Comparison of ENCODE assay signal across 15 cellular contexts in the genomic region with DNA sequence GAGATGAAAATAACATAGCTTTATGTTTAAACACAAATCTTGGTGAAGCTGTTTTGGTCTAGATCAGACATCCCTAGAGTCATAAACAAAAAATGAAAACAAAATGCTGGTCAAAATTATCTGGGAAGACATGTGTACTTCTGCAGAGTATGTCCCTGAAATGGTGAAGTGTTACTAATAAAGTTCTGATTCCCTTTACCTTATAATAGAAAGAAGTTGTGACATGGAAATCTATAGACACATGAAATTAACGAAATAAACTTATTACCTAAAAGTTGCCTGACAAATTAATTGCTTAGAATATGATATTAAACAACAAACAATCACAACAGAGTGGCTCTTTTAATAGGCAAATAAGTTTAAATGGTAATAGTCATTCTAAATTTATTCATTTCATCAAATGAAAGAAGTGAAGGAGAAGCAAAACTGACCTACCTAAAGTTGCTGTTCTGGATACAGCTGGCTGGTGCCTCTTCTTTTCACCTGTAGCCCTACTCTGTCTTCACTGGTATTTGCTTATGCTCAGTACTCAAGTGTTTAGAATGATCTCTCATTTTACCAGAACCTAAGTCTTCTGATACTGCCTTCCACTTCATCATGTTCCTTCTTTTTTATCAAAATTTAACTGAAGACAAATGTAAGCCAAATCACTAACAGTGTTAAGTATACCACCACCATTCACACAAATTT. TPM values are rescaled to one million over a fixed set of nuclear protein-coding genes. Genes with fewer than 3 reads are reported as not detected.
A peak's percentile ranks its signal among the peaks of the same experiment; 100 is the strongest.
DNase-seq lines count a peak whose midpoint lies in the region; ATAC-seq, FAIRE-seq and TF ChIP-seq lines count a peak whose summit lies in the region.
"Had no signal": no experiment of that assay in that cellular context is flagged by ENCODE, and none has a peak within 500 bp of the region (broad histone marks: within the 10 kb centered on the region; RNA-seq: fewer than 3 reads in every experiment).

No MANE protein-coding gene starts in this region.

- TF ChIP-seq RAD21 in K562 (CRISPR knock-in tag; conservative IDR thresholded peaks at IDR 0.05 in 1 of 2, IDR thresholded peaks at IDR 0.05 in 1 of 2), result no peak

- peak overlapping the region in 1 of 2 experiments; percentile 17; a peak in 2 of 4 replicates for H3K9ac ChIP-seq in K562 (ENCODE audit: insufficient read depth in 1 of 2, low read depth in 2 of 2, low read length in 2 of 2)

- POLR2A ChIA-PET in K562 (lab: Yijun Ruan, JAX), result interaction anchor here (0.6 to 1.6 kb wide), 4 partner anchors 12 to 536 kb away, joined by 3 to 5 read pairs (median 4); no protein-coding TSS in a partner anchor

- 23% methylated on average over 1 of the region's 1 CpG for WGBS in K562 (ENCODE audit: insufficient coverage, low coverage, missing lambda C conversion rate)

- H2AFZ ChIP-seq in K562 (ENCODE audit: low read depth, low read length), result no peak overlapping the region

- CTCF ChIA-PET in K562 (lab: Yijun Ruan, JAX; ENCODE audit: low intra/inter-chr PET ratio), result no interaction called here

- peaks cover 15 to 50% of the 10 kb centered on the region in 2 experiments; a peak in 4 of 5 replicates for H3K4me1 ChIP-seq in K562 (replicated peaks in 1 of 2; ENCODE audit: control insufficient read depth in 2 of 2, insufficient read depth in 2 of 2, low read length in 2 of 2)
- H3K4me1 ChIP-seq in neutrophil (ENCODE audit: control insufficient read depth in 1 of 2, insufficient read depth in 1 of 2, low read depth in 1 of 2, low read length in 1 of 2), result peaks cover 0 to under 1% of the 10 kb centered on the region in 2 experiments

- TF ChIP-seq CTCF in K562 (IDR thresholded peaks at IDR 0.05 in 2 of 3, conservative IDR thresholded peaks at IDR 0.05 in 1 of 3; ENCODE audit: insufficient read depth in 2 of 3, low read depth in 1 of 3, low read length in 3 of 3) (no peak), neutrophil (IDR thresholded peaks at IDR 0.05) (no peak)

- H4K20me1 ChIP-seq in K562 (replicated peaks; ENCODE audit: control insufficient read depth, insufficient read depth, low read length), result peaks cover 16% of the 10 kb centered on the region; the same call in 1 of the 2 replicates

- no peaks in the 10 kb centered on the region for H3K9me1 ChIP-seq in K562 (ENCODE audit: control insufficient read depth, insufficient read depth, low read length)

- H3K4me2 ChIP-seq in K562 (ENCODE audit: insufficient read depth, low read length), result peak overlapping the region; percentile 20; the same call in 1 of the 2 replicates

- in situ Hi-C loops in K562 (cut with MboI), result no loop called here

- intact Hi-C loops in K562 (cut with micrococcal nuclease), result no loop called here

- ATAC-seq in GM18858 (IDR thresholded peaks at IDR 0.05; ENCODE audit: unreplicated experiment), result peak; percentile 33
- peak; percentile 69 for ATAC-seq in HG02870 (IDR thresholded peaks at IDR 0.05; ENCODE audit: unreplicated experiment)
- peak; percentile 50 for ATAC-seq in K562
- ATAC-seq: upper lobe of right lung had no signal

- H3K36me3 ChIP-seq in K562 (ENCODE audit: control insufficient read depth, insufficient read depth, low read length) (peaks cover 3% of the 10 kb centered on the region; the same call in 2 of the 3 replicates), neutrophil (no peaks in the 10 kb centered on the region)
- H3K36me3 ChIP-seq: upper lobe of right lung had no signal

- peak overlapping the region; percentile 50; the same call in 2 of the 3 replicates for H3K27ac ChIP-seq in K562 (ENCODE audit: extremely low read depth, low read depth, low read length)
- H3K27ac ChIP-seq in neutrophil, result peak overlapping the region; percentile 37
- H3K27ac ChIP-seq: upper lobe of right lung had no signal

- FAIRE-seq in K562 (lab: Jason Lieb, UNC), result no peak
- no peak for FAIRE-seq in RCC 7860 (lab: Jason Lieb, UNC)
- no peak for FAIRE-seq in urothelium cell line (lab: Jason Lieb, UNC)

- no peak for TF ChIP-seq POLR2A in K562 (conservative IDR thresholded peaks at IDR 0.05)

- H3K27me3 ChIP-seq in K562 (ENCODE audit: control insufficient read depth in 2 of 2, insufficient read depth in 2 of 2, low read length in 2 of 2) (no peaks in the 10 kb centered on the region), neutrophil (no peaks in the 10 kb centered on the region)
- H3K27me3 ChIP-seq: upper lobe of right lung had no signal

- no peak for TF ChIP-seq EP300 in K562 (IDR thresholded peaks at IDR 0.05; ENCODE audit: low read length)

- BruUV-seq in K562 (replicated peaks; lab: Mats Ljungman, UMichigan), result no TSS peak

- H3K9me3 ChIP-seq in K562 (replicated peaks; ENCODE audit: control insufficient read depth, insufficient read depth, low read depth, low read length) (no peaks in the 10 kb centered on the region), neutrophil (no peaks in the 10 kb centered on the region)
- H3K9me3 ChIP-seq: upper lobe of right lung had no signal

- H3K4me3 ChIP-seq in K562 (no peak overlapping the region), neutrophil (ENCODE audit: low read depth in 1 of 2, low read length in 1 of 2) (no peak overlapping the region)
- H3K4me3 ChIP-seq: upper lobe of right lung had no signal

- DNase-seq in K562 (ENCODE audit: extremely low read depth in 1 of 4, low spot score in 3 of 4), result no peak
- DNase-seq in HUDEP-2 (lab: John Stamatoyannopoulos, UW; ENCODE audit: unreplicated experiment in 76 of 76), result no peak
- DNase-seq in RCC 7860 (ENCODE audit: low spot score), result no peak
- DNase-seq in urothelium cell line (ENCODE audit: low spot score), result no peak
- no peak for DNase-seq in AG08396 (ENCODE audit: low spot score)
- DNase-seq: activated CD4-positive, alpha-beta T cell treated with anti-CD3 and anti-CD28 coated beads for 1 hour; AML-193; effector CD4-positive, alpha-beta T cell; NCI-H2029 treated with DMSO at 0.1 percent for 48 hours; NCI-H748 treated with DMSO at 0.1 percent for 48 hours; stimulated activated naive CD4-positive, alpha-beta T cell; upper lobe of right lung had no signal

- peaks cover 100% of the 10 kb centered on the region for H3K79me2 ChIP-seq in K562 (ENCODE audit: control insufficient read depth, insufficient read depth, low read length)

RNA-seq across cellular contexts. Expression of gene FNIP1, which starts 38.8 kb away (rescaled TPM):
- 66.1 and 149 TPM in 2 replicates for total RNA-seq in K562 (2011; cell fraction: chromatin; rRNA removed; ENCODE audit: low replicate concordance)
- 49.7 and 55.7 TPM in 2 replicates for total RNA-seq in K562 (2011; cell fraction: nucleolus; rRNA removed)
- total RNA-seq in K562 (2011; cell fraction: nucleoplasm; rRNA removed), result 73.5 and 100 TPM in 2 replicates
- total RNA-seq in K562 (2014; rRNA removed) (18.4 and 19.9 TPM in 2 replicates), K562 (2014; rRNA removed; fragmentation: Illumina TruSeq; extraction: Trizol) (22.1 and 26.4 TPM in 2 replicates), K562 (2015; rRNA removed; fragmentation: Illumina TruSeq; extraction: Trizol) (31.1 and 32.8 TPM in 2 replicates), K562 (2021) (22.1 and 24.6 TPM in 2 replicates)
- polyA plus RNA-seq in K562 (2011; rRNA removed) (17.9 and 19.7 TPM in 2 replicates), K562 (2014; fragmentation: Illumina TruSeq; extraction: Trizol) (10.3 and 10.7 TPM in 2 replicates), K562 (2014; fragmentation: Nextera tagmentation; extraction: Ambion mirVana) (1 to 10 TPM; 5.0 to 8.7 TPM), K562 (2014; rRNA removed) (9.4 and 12.0 TPM in 2 replicates)
- 5.5 and 9.3 TPM in 2 replicates for polyA plus RNA-seq in K562 (2011; cell fraction: cytosol; rRNA removed)
- polyA plus RNA-seq in K562 (2011; cell fraction: nucleus; rRNA removed), result 17.5 and 20.3 TPM in 2 replicates
- 7.5 and 10.7 TPM in 2 replicates for polyA plus RNA-seq in K562 (2012)
- polyA minus RNA-seq in K562 (2011; rRNA and poly(A)+ RNA removed), result 54.7 and 58.9 TPM in 2 replicates
- polyA minus RNA-seq in K562 (2011; cell fraction: cytosol; rRNA and poly(A)+ RNA removed), result 16.2 and 16.4 TPM in 2 replicates
- polyA minus RNA-seq in K562 (2011; cell fraction: nucleus; rRNA and poly(A)+ RNA removed), result 48.3 and 63.5 TPM in 2 replicates
